Comparison of ENCODE assay signal across 1 cellular context in genomic region chr20:32960849-32961731, GRCh38.
TF ChIP-seq lines count a peak whose summit lies in the region.

No MANE protein-coding gene starts in this region.

TF ChIP-seq in SK-N-SH treated with all-trans-retinoic acid at 6 μM for 48 hours, 23 proteins besides CTCF, POLR2A, EP300 and RAD21 (continued from another document):
- TF ChIP-seq POU6F1 (CRISPR knock-in tag; IDR thresholded peaks at IDR 0.05; ENCODE audit: borderline replicate concordance, low read depth) (no peak), CSDC2 (CRISPR knock-in tag; IDR thresholded peaks at IDR 0.05) (no peak), ZNF8 (CRISPR knock-in tag; IDR thresholded peaks at IDR 0.05) (no peak)
